In genomic region chr3:195725916-195726740, GRCh38 we compare ENCODE assay signal across 1 cellular context. TPM values are rescaled to one million over a fixed set of nuclear protein-coding genes. Genes with fewer than 3 reads are reported as not detected.
"Had no signal": no experiment of that assay in that cellular context is flagged by ENCODE, and none has a peak within 500 bp of the region (broad histone marks: within the 10 kb centered on the region; RNA-seq: fewer than 3 reads in every experiment).

No MANE protein-coding gene starts in this region.

RNA-seq across cellular contexts. Expression of gene MUC20, which starts 5.3 kb away (rescaled TPM):
- total RNA-seq: SK-MEL-5 had no signal
